1 cellular context compared by ENCODE assay signal in the genomic region with DNA sequence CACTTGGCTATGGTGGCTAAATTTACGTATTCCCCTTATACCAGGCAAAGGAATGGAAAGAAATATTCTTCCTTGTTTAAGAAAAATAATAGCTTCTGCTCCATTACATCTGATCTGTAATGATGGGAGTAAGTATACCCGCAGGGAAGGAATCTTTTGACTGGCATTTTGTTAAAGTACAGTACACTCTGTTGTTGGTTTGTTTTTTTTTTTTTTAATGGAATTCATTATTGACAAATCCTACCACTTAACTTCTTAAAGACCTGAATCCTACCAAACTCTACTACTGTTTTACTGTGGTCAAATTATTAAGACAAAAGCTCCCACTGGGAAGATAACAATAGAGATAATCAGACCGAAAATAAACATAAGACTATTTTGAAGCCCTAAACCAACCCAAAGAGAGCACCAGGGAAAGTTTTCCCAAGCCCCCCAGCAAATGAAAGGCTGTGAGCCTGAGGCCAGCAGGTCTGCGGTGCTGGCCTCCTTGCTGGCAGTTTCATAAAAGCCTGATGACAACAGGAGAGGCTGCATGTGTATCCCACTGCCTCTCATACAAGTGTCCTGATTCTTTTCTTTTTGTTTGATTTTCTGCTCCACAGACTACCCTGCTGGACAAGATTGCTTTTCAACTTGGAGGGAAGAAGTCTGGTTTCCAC.
TF ChIP-seq lines count a peak whose summit lies in the region.

No MANE protein-coding gene starts in this region.

TF ChIP-seq in HEK293, 187 proteins besides CTCF, POLR2A, EP300 and RAD21 (continued from another document):
- TF ChIP-seq, protein P1, sequence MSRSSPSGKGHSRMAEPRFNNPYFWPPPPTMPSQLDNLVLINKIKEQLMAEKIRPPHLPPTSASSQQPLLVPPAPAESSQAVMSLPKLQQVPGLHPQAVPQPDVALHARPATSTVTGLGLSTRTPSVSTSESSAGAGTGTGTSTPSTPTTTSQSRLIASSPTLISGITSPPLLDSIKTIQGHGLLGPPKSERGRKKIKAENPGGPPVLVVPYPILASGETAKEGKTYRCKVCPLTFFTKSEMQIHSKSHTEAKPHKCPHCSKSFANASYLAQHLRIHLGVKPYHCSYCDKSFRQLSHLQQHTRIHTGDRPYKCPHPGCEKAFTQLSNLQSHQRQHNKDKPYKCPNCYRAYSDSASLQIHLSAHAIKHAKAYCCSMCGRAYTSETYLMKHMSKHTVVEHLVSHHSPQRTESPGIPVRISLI (tag by site-specific recombination; IDR thresholded peaks at IDR 0.05), result no peak
